In the genomic region with DNA sequence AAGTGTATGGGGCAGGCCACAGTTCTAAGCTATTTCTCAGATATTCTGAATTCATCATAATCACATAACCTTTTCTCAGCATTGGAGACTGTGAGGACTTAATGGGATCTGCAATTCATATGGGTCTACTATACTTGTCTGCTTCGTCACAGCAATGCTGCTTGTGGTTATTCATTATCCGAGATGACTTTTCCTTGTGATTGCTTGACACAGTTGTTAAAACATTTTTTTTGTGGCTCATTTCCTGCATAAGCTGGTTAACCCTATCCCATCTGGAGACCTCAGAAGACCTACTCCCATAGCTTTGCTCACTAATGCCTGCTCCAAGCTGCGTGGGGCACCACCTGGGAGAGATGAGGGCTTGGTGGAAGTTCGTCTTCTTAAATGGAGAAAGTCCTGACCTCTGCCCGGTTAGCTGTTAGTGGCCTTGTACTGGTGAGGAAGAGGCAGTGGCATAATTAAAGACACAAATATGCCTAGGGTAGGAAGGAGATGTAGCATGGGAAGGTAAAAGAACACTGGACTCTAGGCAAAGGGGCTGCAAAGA, we compare ENCODE assay signal across 21 cellular contexts.
DNase-seq lines count a peak whose midpoint lies in the region; ATAC-seq and TF ChIP-seq lines count a peak whose summit lies in the region.
"Had no signal": no experiment of that assay in that cellular context is flagged by ENCODE, and none has a peak within 500 bp of the region (broad histone marks: within the 10 kb centered on the region; RNA-seq: fewer than 3 reads in every experiment).

No MANE protein-coding gene starts in this region.

- TF ChIP-seq CTCF in epithelial cell of esophagus (IDR thresholded peaks at IDR 0.05; ENCODE audit: insufficient read depth, low read depth, low read length, missing control alignments), result no peak
- TF ChIP-seq CTCF in lung (IDR thresholded peaks at IDR 0.05; ENCODE audit: control extremely low read depth, extremely low read depth), result no peak

- H3K9me3 Mint-ChIP-seq in effector memory CD8-positive, alpha-beta T cell, result no peaks in the 10 kb centered on the region
- H3K9me3 Mint-ChIP-seq: activated CD4-positive, alpha-beta memory T cell treated with anti-CD3 and anti-CD28 coated beads, Interleukin-2, amount 10 ng/mL, durations not matched to agents 7 days and 5 days; activated T-helper 17 cell treated with anti-CD3 and anti-CD28 coated beads, Interleukin-2, amount 50 U/mL, for 72 hours; GM23338 had no signal

- no peaks in the 10 kb centered on the region for H3K27me3 Mint-ChIP-seq in effector memory CD8-positive, alpha-beta T cell
- H3K27me3 Mint-ChIP-seq: activated CD4-positive, alpha-beta memory T cell treated with anti-CD3 and anti-CD28 coated beads, Interleukin-2, amount 10 ng/mL, durations not matched to agents 7 days and 5 days; activated T-helper 17 cell treated with anti-CD3 and anti-CD28 coated beads, Interleukin-2, amount 50 U/mL, for 72 hours had no signal

- H3K27ac Mint-ChIP-seq in effector memory CD8-positive, alpha-beta T cell, result no peak overlapping the region
- H3K27ac Mint-ChIP-seq: activated CD4-positive, alpha-beta memory T cell treated with anti-CD3 and anti-CD28 coated beads, Interleukin-2, amount 10 ng/mL, durations not matched to agents 7 days and 5 days; activated T-helper 17 cell treated with anti-CD3 and anti-CD28 coated beads, Interleukin-2, amount 50 U/mL, for 72 hours; GM23338 had no signal

- no peaks in the 10 kb centered on the region for H3K9me3 ChIP-seq in lung (ENCODE audit: control insufficient read depth in 2 of 2, insufficient read depth in 1 of 2, low read length in 1 of 2)
- H3K9me3 ChIP-seq: body of pancreas, right atrium auricular region had no signal

- no peaks in the 10 kb centered on the region for H3K36me3 ChIP-seq in lung (ENCODE audit: control insufficient read depth in 2 of 2, insufficient read depth in 2 of 2, low read length in 2 of 2)
- H3K36me3 ChIP-seq: right atrium auricular region had no signal

- WGBS in lung, 2 donors, result 29 to 57% methylated on average over 5 of the region's 5 CpGs

- H3K27ac ChIP-seq in lung (ENCODE audit: low read depth in 1 of 2, low read length in 1 of 2), result no peak overlapping the region
- H3K27ac ChIP-seq: body of pancreas, right atrium auricular region, SK-N-MC had no signal

- no peaks in the 10 kb centered on the region for H3K4me1 ChIP-seq in lung (ENCODE audit: control insufficient read depth in 2 of 2, insufficient read depth in 2 of 2, low read length in 2 of 2)
- H3K4me1 ChIP-seq: body of pancreas, right atrium auricular region had no signal

- no peaks in the 10 kb centered on the region for H3K27me3 ChIP-seq in lung (ENCODE audit: control insufficient read depth, insufficient read depth)
- H3K27me3 ChIP-seq: body of pancreas, right atrium auricular region had no signal

- no peak overlapping the region for H3K4me3 Mint-ChIP-seq in effector memory CD8-positive, alpha-beta T cell
- H3K4me3 Mint-ChIP-seq: activated CD4-positive, alpha-beta memory T cell treated with anti-CD3 and anti-CD28 coated beads, Interleukin-2, amount 10 ng/mL, durations not matched to agents 7 days and 5 days; activated T-helper 17 cell treated with anti-CD3 and anti-CD28 coated beads, Interleukin-2, amount 50 U/mL, for 72 hours; GM23338 had no signal

- ATAC-seq in lung (ENCODE audit: insufficient read depth, low FRiP score) (peak; percentile 60), HG02763 (IDR thresholded peaks at IDR 0.05; ENCODE audit: unreplicated experiment) (no peak)
- ATAC-seq in effector memory CD8-positive, alpha-beta T cell (replicated peaks), result no peak
- ATAC-seq: activated T-helper 17 cell treated with anti-CD3 and anti-CD28 coated beads, Interleukin-2, amount 50 U/mL, for 72 hours; body of pancreas; GM23338; left cardiac atrium had no signal

- peaks cover 2% of the 10 kb centered on the region for H3K36me3 Mint-ChIP-seq in effector memory CD8-positive, alpha-beta T cell (ENCODE audit: insufficient read depth)

- no peaks in the 10 kb centered on the region for H3K4me1 Mint-ChIP-seq in effector memory CD8-positive, alpha-beta T cell (ENCODE audit: low read depth in 2 of 2)
- H3K4me1 Mint-ChIP-seq: activated CD4-positive, alpha-beta memory T cell treated with anti-CD3 and anti-CD28 coated beads, Interleukin-2, amount 10 ng/mL, durations not matched to agents 7 days and 5 days; activated T-helper 17 cell treated with anti-CD3 and anti-CD28 coated beads, Interleukin-2, amount 50 U/mL, for 72 hours had no signal

- H3K4me3 ChIP-seq in epithelial cell of esophagus (ENCODE audit: low read length), result no peak overlapping the region
- no peak overlapping the region for H3K4me3 ChIP-seq in lung
- H3K4me3 ChIP-seq: body of pancreas, GM23338, right atrium auricular region, SK-N-MC had no signal

- peak; percentile 43 for DNase-seq in A172 (ENCODE audit: low spot score)
- DNase-seq in HT1080 (ENCODE audit: low read depth), result peak; percentile 79
- peak; percentile 7 for DNase-seq in epithelial cell of esophagus (ENCODE audit: low read depth)
- no peak for DNase-seq in lung (ENCODE audit: low spot score)
- DNase-seq in COLO668 (lab: John Stamatoyannopoulos, UW; ENCODE audit: unreplicated experiment), result no peak
- no peak for DNase-seq in effector memory CD8-positive, alpha-beta T cell
- no peak for DNase-seq in islet precursor cell
- DNase-seq: 8988T; activated CD4-positive, alpha-beta memory T cell treated with anti-CD3 and anti-CD28 coated beads, Interleukin-2, amount 10 ng/mL, durations not matched to agents 7 days and 5 days; body of pancreas; effector CD8-positive, alpha-beta T cell; head of caudate nucleus; left cardiac atrium; NCI-H1417; stimulated activated CD4-positive, alpha-beta T cell treated with anti-CD3 and anti-CD28 coated beads, Interleukin-4, amount 100 ng/mL, for 24 hours; trophoblast cell had no signal

Comparison
In these comparisons a context has a peak if more than half of its experiments do, and no peak if none do; other contexts are left out.
1. DNase-seq: peak in A172 (single experiment), HT1080 (single experiment) and epithelial cell of esophagus (single experiment); none in lung (single experiment), COLO668 (single experiment), effector memory CD8-positive, alpha-beta T cell (0 of 3) and islet precursor cell (single experiment).